In the genomic region with DNA sequence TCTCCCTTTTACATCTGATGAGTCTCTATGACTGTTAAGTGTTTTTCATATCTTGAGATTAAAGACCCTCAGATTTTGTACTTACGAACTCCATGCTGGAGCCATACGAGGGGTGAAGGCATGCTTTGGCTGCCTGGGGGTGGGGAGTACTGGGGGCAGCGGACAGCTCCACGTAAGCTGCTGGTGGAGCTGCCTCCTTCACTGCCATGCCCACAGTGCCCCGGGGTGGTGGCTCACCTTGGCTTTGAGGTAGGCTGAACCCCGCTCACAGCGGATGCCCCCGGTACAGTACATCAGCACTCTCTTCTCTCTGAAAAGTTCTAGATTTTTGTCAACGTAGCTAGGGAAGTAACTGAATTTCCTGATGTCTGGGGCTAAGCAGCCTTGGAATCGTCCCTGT, we compare ENCODE assay signal across 24 cellular contexts. TPM values are rescaled to one million over a fixed set of nuclear protein-coding genes. Genes with fewer than 3 reads are reported as not detected.
DNase-seq lines count a peak whose midpoint lies in the region; ATAC-seq and TF ChIP-seq lines count a peak whose summit lies in the region.
"Had no signal": no experiment of that assay in that cellular context is flagged by ENCODE, and none has a peak within 500 bp of the region (broad histone marks: within the 10 kb centered on the region; RNA-seq: fewer than 3 reads in every experiment).

No MANE protein-coding gene starts in this region.

- H3K4me3 Mint-ChIP-seq in GM23338, result no peak overlapping the region
- H3K4me3 Mint-ChIP-seq: CD14-positive monocyte; CD4-positive, alpha-beta T cell; CD8-positive, alpha-beta memory T cell; HFFc6 had no signal

- H3K27ac Mint-ChIP-seq in GM23338, result no peak overlapping the region
- H3K27ac Mint-ChIP-seq: CD14-positive monocyte; CD4-positive, alpha-beta T cell; HFFc6 had no signal

- no peaks in the 10 kb centered on the region for H3K9me2 ChIP-seq in GM23338 (ENCODE audit: insufficient read depth)

- H3K9me3 ChIP-seq in left ventricle myocardium inferior (replicated peaks), result no peaks in the 10 kb centered on the region
- no peaks in the 10 kb centered on the region for H3K9me3 ChIP-seq in esophagus muscularis mucosa
- H3K9me3 ChIP-seq in psoas muscle, result no peaks in the 10 kb centered on the region
- H3K9me3 ChIP-seq: A549; BE2C; BLaER1 treated with 17β-estradiol and CSF1 and Interleukin-3, amounts not matched to agents 10 nM and 100 nM; HAP-1 had no signal

- H3K36me3 ChIP-seq in left ventricle myocardium inferior (peaks cover 91% of the 10 kb centered on the region), esophagus muscularis mucosa (peaks cover 22 to 91% (median 77%) of the 10 kb centered on the region in 4 donors), psoas muscle (ENCODE audit: insufficient read depth in 1 of 2, low read depth in 1 of 2) (peaks cover 19 to 74% of the 10 kb centered on the region in 2 donors), GM23338 (ENCODE audit: insufficient read depth) (peaks cover 7% of the 10 kb centered on the region)

- peaks cover 30% of the 10 kb centered on the region for H3K4me1 ChIP-seq in left ventricle myocardium inferior
- H3K4me1 ChIP-seq in esophagus muscularis mucosa, result peaks cover 0 to 16% (median 7%) of the 10 kb centered on the region in 4 donors
- peaks cover 48% of the 10 kb centered on the region for H3K4me1 ChIP-seq in psoas muscle
- no peaks in the 10 kb centered on the region for H3K4me1 ChIP-seq in GM23338 (ENCODE audit: insufficient read depth)
- H3K4me1 ChIP-seq: A549; BE2C; BLaER1 treated with 17β-estradiol and CSF1 and Interleukin-3, amounts not matched to agents 10 nM and 100 nM; HAP-1 had no signal

- intact Hi-C loops in left ventricle myocardium inferior (cut with micrococcal nuclease), result no loop called here
- intact Hi-C loops in Right ventricle myocardium inferior (cut with DNase I), result no loop called here
- intact Hi-C loops in esophagus muscularis mucosa (cut with DNase I), result no loop called here
- intact Hi-C loops in psoas muscle (cut with DNase I), result no loop called here

- no peaks in the 10 kb centered on the region for H3K4me1 Mint-ChIP-seq in GM23338
- H3K4me1 Mint-ChIP-seq: CD14-positive monocyte; CD8-positive, alpha-beta memory T cell had no signal

- no peaks in the 10 kb centered on the region for H3K79me2 ChIP-seq in GM23338 (replicated peaks; ENCODE audit: insufficient read depth)

- TF ChIP-seq CTCF in left ventricle myocardium inferior (IDR thresholded peaks at IDR 0.05; ENCODE audit: borderline replicate concordance) (no peak), esophagus muscularis mucosa (IDR thresholded peaks at IDR 0.05) (no peak), psoas muscle (IDR thresholded peaks at IDR 0.05) (no peak), GM23338 (conservative IDR thresholded peaks at IDR 0.05; ENCODE audit: low read depth in 2 of 2) (no peak)

- H2AFZ ChIP-seq in GM23338, result no peak overlapping the region

- H3K4me3 ChIP-seq in left ventricle myocardium inferior (no peak overlapping the region), esophagus muscularis mucosa (no peak overlapping the region), psoas muscle (no peak overlapping the region), GM23338 (no peak overlapping the region)
- H3K4me3 ChIP-seq: A549; BLaER1 treated with 17β-estradiol and CSF1 and Interleukin-3, amounts not matched to agents 10 nM and 100 nM; GM12878; HAP-1 had no signal

- no peak for TF ChIP-seq POLR2A in esophagus muscularis mucosa (IDR thresholded peaks at IDR 0.05; ENCODE audit: low read depth)

- H3K27ac ChIP-seq in left ventricle myocardium inferior (replicated peaks) (peak overlapping the region; percentile 17), esophagus muscularis mucosa (replicated peaks in 1 of 4) (peak overlapping the region in 3 of 4 donors; percentile 1 to 31 (median 1)), psoas muscle (peak overlapping the region; percentile 2), GM23338 (ENCODE audit: low read depth) (no peak overlapping the region)
- H3K27ac ChIP-seq: A549; BLaER1 treated with 17β-estradiol and CSF1 and Interleukin-3, amounts not matched to agents 10 nM and 100 nM had no signal

- H3K36me3 Mint-ChIP-seq in GM23338 (ENCODE audit: low read depth), result peaks cover 42% of the 10 kb centered on the region

- H3K9me3 Mint-ChIP-seq in GM23338, result no peaks in the 10 kb centered on the region
- H3K9me3 Mint-ChIP-seq: CD14-positive monocyte; CD4-positive, alpha-beta T cell; CD8-positive, alpha-beta memory T cell; HFFc6 had no signal

- DNase-seq in left ventricle myocardium inferior, result no peak
- DNase-seq in Right ventricle myocardium inferior (ENCODE audit: missing footprints), result no peak
- no peak for DNase-seq in esophagus muscularis mucosa (ENCODE audit: extremely low spot score)
- no peak for DNase-seq in psoas muscle
- DNase-seq in GM23338 (ENCODE audit: low spot score), result no peak
- DNase-seq in NOMO-1 (lab: John Stamatoyannopoulos, UW; ENCODE audit: unreplicated experiment in 2 of 2), result no peak
- DNase-seq: 8988T; ACHN; AML-193; BE2C; CD4-positive, alpha-beta T cell; CD8-positive, alpha-beta memory T cell; DMS 273 treated with DMSO at 0.1 percent for 48 hours; DMS79; EL; GDM1; GOT3; HFFc6 had no signal

- peaks cover 7% of the 10 kb centered on the region; the same call in 1 of the 2 replicates for H4K20me1 ChIP-seq in GM23338 (replicated peaks; ENCODE audit: insufficient read depth)
- H4K20me1 ChIP-seq: BLaER1 treated with 17β-estradiol and CSF1 and Interleukin-3, amounts not matched to agents 10 nM and 100 nM had no signal

- ATAC-seq in Right ventricle myocardium inferior (no peak), psoas muscle (no peak), GM23338 (no peak), GM19035 (IDR thresholded peaks at IDR 0.05; ENCODE audit: unreplicated experiment) (no peak)
- ATAC-seq: A549, GM12878 had no signal

- no peak overlapping the region for H3K4me2 ChIP-seq in GM23338
- H3K4me2 ChIP-seq: A549; BLaER1 treated with 17β-estradiol and CSF1 and Interleukin-3, amounts not matched to agents 10 nM and 100 nM had no signal

- H3F3A ChIP-seq in GM23338 (replicated peaks; ENCODE audit: low read depth), result no peaks in the 10 kb centered on the region

- H3K27me3 Mint-ChIP-seq in GM23338 (ENCODE audit: insufficient read depth, low read depth, poor library complexity), result no peaks in the 10 kb centered on the region
- H3K27me3 Mint-ChIP-seq: CD4-positive, alpha-beta T cell; CD8-positive, alpha-beta memory T cell had no signal

- 73% methylated on average over 10 of the region's 10 CpGs for WGBS in esophagus muscularis mucosa
- WGBS in psoas muscle, 3 donors, result 75 to 83% (median 78%) methylated on average over 10 of the region's 10 CpGs

- TF ChIP-seq EP300 in esophagus muscularis mucosa (IDR thresholded peaks at IDR 0.05), result no peak

- H3K27me3 ChIP-seq in left ventricle myocardium inferior (ENCODE audit: low read depth), result no peaks in the 10 kb centered on the region
- H3K27me3 ChIP-seq in esophagus muscularis mucosa, result no peaks in the 10 kb centered on the region
- H3K27me3 ChIP-seq in psoas muscle (ENCODE audit: insufficient read depth in 3 of 3, low read length in 2 of 3), result no peaks in the 10 kb centered on the region
- no peaks in the 10 kb centered on the region for H3K27me3 ChIP-seq in GM23338 (ENCODE audit: insufficient read depth)
- H3K27me3 ChIP-seq: BE2C; BLaER1 treated with 17β-estradiol and CSF1 and Interleukin-3, amounts not matched to agents 10 nM and 100 nM had no signal

RNA-seq across cellular contexts. Expression of a gene that starts 27.9 kb away (rescaled TPM):
- total RNA-seq in left ventricle myocardium inferior (24.5 TPM), Right ventricle myocardium inferior (24.8 TPM), esophagus muscularis mucosa (10 to 100 TPM; 22.9 to 25.3 (median 23.5) TPM), psoas muscle (10 to 100 TPM; 17.1 to 22.9 (median 19.4) TPM)
- polyA plus RNA-seq in psoas muscle (10 to 100 TPM; 16.2 to 22.7 (median 17.4) TPM), GM23338 (2016; fragmentation: Nextera tagmentation; extraction: Ambion mirVana) (8.5 and 10.2 TPM in 2 replicates)
- 20.2 and 21.8 TPM in 2 replicates for total RNA-seq in GM23338 (2014; rRNA removed; shearing (Covaris generic))

RNA-seq across cellular contexts. Expression of a gene that starts 28.4 kb away (rescaled TPM):
- 22.5 TPM for total RNA-seq in left ventricle myocardium inferior
- total RNA-seq in Right ventricle myocardium inferior, result 20.0 TPM
- 10 to 100 TPM; 12.0 to 14.8 (median 14.6) TPM for total RNA-seq in esophagus muscularis mucosa
- total RNA-seq in psoas muscle, result 10 to 100 TPM; 14.6 to 22.1 (median 17.5) TPM
- polyA plus RNA-seq in psoas muscle, result 10 to 100 TPM in 2 of 3 donors, 1 to 10 TPM in 1; 7.1 to 11.8 (median 10.8) TPM
- total RNA-seq in GM23338 (2014; rRNA removed; shearing (Covaris generic)), result 60.2 and 63.4 TPM in 2 replicates
- 43.9 and 52.9 TPM in 2 replicates for polyA plus RNA-seq in GM23338 (2016; fragmentation: Nextera tagmentation; extraction: Ambion mirVana)
